ENCODE assay signal across 14 cellular contexts in the genomic region with DNA sequence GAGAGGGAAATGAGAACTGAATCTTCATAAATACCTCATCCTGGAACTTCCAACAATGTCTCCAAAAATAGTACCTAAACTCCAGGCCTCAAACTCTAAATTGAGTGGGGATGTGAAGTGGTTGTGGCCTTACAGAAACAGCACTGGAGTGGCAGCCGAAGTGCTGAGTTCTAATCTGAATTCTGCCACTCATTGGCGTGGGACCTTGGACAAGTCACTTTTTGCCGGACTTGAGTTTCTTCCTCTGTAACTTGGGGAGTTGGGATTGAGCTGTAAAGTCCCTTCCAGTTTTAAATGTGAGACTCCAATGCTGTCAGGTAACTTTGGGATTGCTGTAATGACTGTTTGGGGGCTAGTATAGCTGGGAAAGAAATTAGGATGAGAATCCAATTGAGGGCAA. TPM values are rescaled to one million over a fixed set of nuclear protein-coding genes. Genes with fewer than 3 reads are reported as not detected.
DNase-seq lines count a peak whose midpoint lies in the region; ATAC-seq, FAIRE-seq and TF ChIP-seq lines count a peak whose summit lies in the region.
"Had no signal": no experiment of that assay in that cellular context is flagged by ENCODE, and none has a peak within 500 bp of the region (broad histone marks: within the 10 kb centered on the region; RNA-seq: fewer than 3 reads in every experiment).

No MANE protein-coding gene starts in this region.

- FAIRE-seq in RCC 7860 (lab: Jason Lieb, UNC) = no peak
- FAIRE-seq: bronchial epithelial cell, G401.6 had no signal

- H3K27me3 Mint-ChIP-seq in activated naive CD8-positive, alpha-beta T cell treated with anti-CD3 and anti-CD28 coated beads for 36 hours = no peaks in the 10 kb centered on the region
- no peaks in the 10 kb centered on the region for H3K27me3 Mint-ChIP-seq in natural killer cell treated with Interleukin-12 subunit alpha and Interleukin-12 subunit beta and Interleukin-15 and Interleukin-18, amount 100 ng/mL, for 72 hours

- no peak overlapping the region for H3K4me3 ChIP-seq in BLaER1
- H3K4me3 ChIP-seq in DND-41 (ENCODE audit: low read depth in 1 of 2, low read length in 2 of 2) = no peak overlapping the region

- TF ChIP-seq CTCF in DND-41 (IDR thresholded peaks at IDR 0.05; ENCODE audit: borderline replicate concordance, extremely low read depth, low read length, poor library complexity, severe bottlenecking) = no peak

- peak overlapping the region; percentile 2 for H3K27ac Mint-ChIP-seq in activated naive CD8-positive, alpha-beta T cell treated with anti-CD3 and anti-CD28 coated beads for 36 hours
- peak overlapping the region; percentile 9 to 93 for H3K27ac Mint-ChIP-seq in natural killer cell treated with Interleukin-12 subunit alpha and Interleukin-12 subunit beta and Interleukin-15 and Interleukin-18, amount 100 ng/mL, for 72 hours

- H3K4me1 ChIP-seq in BLaER1 (peaks cover 92% of the 10 kb centered on the region), DND-41 (ENCODE audit: insufficient read depth, low read length) (peaks cover 98% of the 10 kb centered on the region)

- no peak overlapping the region for H2AFZ ChIP-seq in DND-41 (ENCODE audit: low read depth, low read length)

- H4K20me1 ChIP-seq in BLaER1 = no peaks in the 10 kb centered on the region
- H4K20me1 ChIP-seq in DND-41 (ENCODE audit: insufficient read depth, low read length) = no peaks in the 10 kb centered on the region

- ATAC-seq in DND-41 (ENCODE audit: insufficient read depth, low read depth) (no peak), GM21367 (IDR thresholded peaks at IDR 0.05; ENCODE audit: unreplicated experiment) (no peak)
- no peak for ATAC-seq in natural killer cell treated with Interleukin-12 subunit alpha and Interleukin-12 subunit beta and Interleukin-15 and Interleukin-18, amount 100 ng/mL, for 72 hours

- H3K9ac ChIP-seq in BLaER1 (peak overlapping the region; percentile 51; the same call in 1 of the 2 replicates), DND-41 (ENCODE audit: low read depth, low read length) (peak overlapping the region; percentile 16; the same call in 1 of the 2 replicates)

- peaks cover 15% of the 10 kb centered on the region for H3K79me2 ChIP-seq in DND-41 (ENCODE audit: insufficient read depth, low read length)

- H3K27me3 ChIP-seq in BLaER1 = no peaks in the 10 kb centered on the region
- H3K27me3 ChIP-seq in DND-41 (ENCODE audit: insufficient read depth, low read length, poor library complexity) = no peaks in the 10 kb centered on the region

- H3K9me3 ChIP-seq in BLaER1 (no peaks in the 10 kb centered on the region), DND-41 (ENCODE audit: insufficient read depth, low read length, severe bottlenecking) (no peaks in the 10 kb centered on the region)

- H3K4me3 Mint-ChIP-seq in activated naive CD8-positive, alpha-beta T cell treated with anti-CD3 and anti-CD28 coated beads for 36 hours = no peak overlapping the region
- H3K4me3 Mint-ChIP-seq in natural killer cell treated with Interleukin-12 subunit alpha and Interleukin-12 subunit beta and Interleukin-15 and Interleukin-18, amount 100 ng/mL, for 72 hours = no peak overlapping the region

- peaks cover 87% of the 10 kb centered on the region for H3K4me1 Mint-ChIP-seq in activated naive CD8-positive, alpha-beta T cell treated with anti-CD3 and anti-CD28 coated beads for 36 hours
- peaks cover 58 to 59% of the 10 kb centered on the region in 2 donors for H3K4me1 Mint-ChIP-seq in natural killer cell treated with Interleukin-12 subunit alpha and Interleukin-12 subunit beta and Interleukin-15 and Interleukin-18, amount 100 ng/mL, for 72 hours (ENCODE audit: low read depth in 2 of 2)

- peaks cover 1% of the 10 kb centered on the region for H3K9me3 Mint-ChIP-seq in activated naive CD8-positive, alpha-beta T cell treated with anti-CD3 and anti-CD28 coated beads for 36 hours
- peaks cover 3% of the 10 kb centered on the region for H3K9me3 Mint-ChIP-seq in natural killer cell treated with Interleukin-12 subunit alpha and Interleukin-12 subunit beta and Interleukin-15 and Interleukin-18, amount 100 ng/mL, for 72 hours

- no peak for DNase-seq in DND-41
- DNase-seq in activated naive CD8-positive, alpha-beta T cell treated with anti-CD3 and anti-CD28 coated beads for 36 hours = no peak
- DNase-seq in natural killer cell treated with Interleukin-12 subunit alpha and Interleukin-12 subunit beta and Interleukin-15 and Interleukin-18, amount 100 ng/mL, for 72 hours (ENCODE audit: low spot score) = no peak
- DNase-seq in RCC 7860 (ENCODE audit: low spot score) = no peak
- no peak for DNase-seq in superior temporal gyrus (ENCODE audit: extremely low spot score)
- no peak for DNase-seq in NCI-H1930 (lab: John Stamatoyannopoulos, UW)
- DNase-seq: activated CD4-positive, CD25-positive, alpha-beta regulatory T cell treated with anti-CD3 and anti-CD28 coated beads, Interleukin-2, amount 50 U/mL, for 72 hours; midbrain; NCI-H1417; NCI-H345 had no signal

- no peaks in the 10 kb centered on the region for H3K36me3 ChIP-seq in BLaER1
- peaks cover 15% of the 10 kb centered on the region; the same call in 1 of the 2 replicates for H3K36me3 ChIP-seq in DND-41 (ENCODE audit: insufficient read depth, low read length)

- H3K4me2 ChIP-seq in BLaER1 (peak overlapping the region; percentile 81), DND-41 (ENCODE audit: insufficient read depth, low read length) (0 out of 2 replicates have a peak overlapping the region, but pooled peaks have one; percentile 23)

- H3K27ac ChIP-seq in BLaER1 (peak overlapping the region; percentile 76), DND-41 (ENCODE audit: low read length) (peak overlapping the region; percentile 100)

- H3K36me3 Mint-ChIP-seq in activated naive CD8-positive, alpha-beta T cell treated with anti-CD3 and anti-CD28 coated beads for 36 hours = peaks cover 30% of the 10 kb centered on the region
- H3K36me3 Mint-ChIP-seq in natural killer cell treated with Interleukin-12 subunit alpha and Interleukin-12 subunit beta and Interleukin-15 and Interleukin-18, amount 100 ng/mL, for 72 hours = no peaks in the 10 kb centered on the region

RNA-seq across cellular contexts. Expression of gene SRP14, which starts 10.1 kb away (rescaled TPM):
- total RNA-seq in activated naive CD8-positive, alpha-beta T cell treated with anti-CD3 and anti-CD28 coated beads for 36 hours = 100 to 1,000 TPM; 161 to 169 TPM
- 100 to 1,000 TPM in 1 of 2 donors, 10 to 100 TPM in 1; 92.6 to 137 TPM for total RNA-seq in natural killer cell treated with Interleukin-12 subunit alpha and Interleukin-12 subunit beta and Interleukin-15 and Interleukin-18, amount 100 ng/mL, for 72 hours

RNA-seq across cellular contexts. Expression of gene BMF, which starts 59.6 kb away (rescaled TPM):
- total RNA-seq in activated naive CD8-positive, alpha-beta T cell treated with anti-CD3 and anti-CD28 coated beads for 36 hours = 1 to 10 TPM; 5.1 to 5.4 TPM
- 1 to 10 TPM; 1.8 to 4.6 TPM for total RNA-seq in natural killer cell treated with Interleukin-12 subunit alpha and Interleukin-12 subunit beta and Interleukin-15 and Interleukin-18, amount 100 ng/mL, for 72 hours
